ENCODE assay signal across 9 cellular contexts in the genomic region with DNA sequence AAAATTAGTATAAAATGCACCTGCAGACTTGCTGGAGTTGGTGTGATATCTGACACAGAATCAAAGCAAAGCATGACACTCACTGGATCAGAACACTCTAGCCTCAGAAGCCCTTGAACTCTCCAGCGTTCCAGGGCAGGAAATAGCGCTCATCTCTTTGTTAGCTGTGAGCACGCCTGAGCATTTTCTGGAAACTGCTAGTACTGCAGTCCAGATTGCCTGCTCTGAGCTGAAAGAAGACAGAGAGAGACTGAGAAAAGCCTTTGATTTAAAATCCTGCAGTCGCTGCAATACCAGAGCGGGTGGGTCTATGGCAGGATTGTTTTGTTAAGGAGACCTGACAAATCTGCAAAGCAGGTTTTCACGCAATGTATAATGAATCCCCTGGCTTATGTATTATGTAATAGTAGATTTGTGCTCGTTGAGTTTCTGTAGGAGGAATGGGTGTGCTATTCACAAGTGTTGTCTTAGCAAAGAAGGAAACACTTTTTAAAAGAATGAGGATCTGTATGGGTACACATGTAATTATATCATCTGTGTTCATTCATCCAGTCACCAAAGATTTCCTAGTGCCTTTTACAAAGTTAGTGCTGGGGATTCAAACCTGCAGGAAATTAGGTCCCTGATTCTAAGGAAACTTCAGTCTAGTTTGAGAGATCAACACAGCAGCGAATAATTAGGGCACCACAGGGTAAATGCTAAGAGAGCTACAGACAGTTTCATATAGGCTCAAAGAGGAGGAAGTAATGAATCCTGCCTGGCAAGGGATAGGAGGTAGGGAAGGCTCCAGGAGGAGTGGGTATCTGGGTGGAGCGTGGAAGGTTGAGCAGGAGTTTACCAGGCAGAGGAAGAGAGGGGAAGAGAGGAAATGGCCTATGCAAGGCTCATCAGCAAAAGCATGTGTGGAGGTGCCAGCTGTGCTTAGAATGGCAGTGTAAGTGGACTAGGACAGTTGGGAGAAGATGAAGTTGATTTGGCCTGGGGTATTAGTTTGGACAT. TPM values are rescaled to one million over a fixed set of nuclear protein-coding genes. Genes with fewer than 3 reads are reported as not detected.
A peak's percentile ranks its signal among the peaks of the same experiment; 100 is the strongest.
DNase-seq lines count a peak whose midpoint lies in the region; ATAC-seq, FAIRE-seq and TF ChIP-seq lines count a peak whose summit lies in the region.
"Had no signal": no experiment of that assay in that cellular context is flagged by ENCODE, and none has a peak within 500 bp of the region (broad histone marks: within the 10 kb centered on the region; RNA-seq: fewer than 3 reads in every experiment).

No MANE protein-coding gene starts in this region.

- 44 to 50% methylated on average over 9 of the region's 9 CpGs for WGBS in testis, 2 donors
- 63 to 81% (median 76%) methylated on average over 9 of the region's 9 CpGs for WGBS in small intestine, 3 donors

- no peaks in the 10 kb centered on the region for H3K27me3 ChIP-seq in dorsolateral prefrontal cortex
- no peaks in the 10 kb centered on the region for H3K27me3 ChIP-seq in testis
- H3K27me3 ChIP-seq in small intestine (ENCODE audit: control insufficient read depth in 2 of 2, insufficient read depth in 2 of 2, low read length in 2 of 2) = no peaks in the 10 kb centered on the region
- no peaks in the 10 kb centered on the region for H3K27me3 ChIP-seq in gastrocnemius medialis
- H3K27me3 ChIP-seq: body of pancreas had no signal

- H3K4me3 ChIP-seq in dorsolateral prefrontal cortex (no peak overlapping the region), testis (no peak overlapping the region), small intestine (ENCODE audit: low read depth in 1 of 2, low read length in 2 of 2) (no peak overlapping the region), gastrocnemius medialis (no peak overlapping the region)
- H3K4me3 ChIP-seq: body of pancreas had no signal

- H3K9me3 ChIP-seq in testis = no peaks in the 10 kb centered on the region
- no peaks in the 10 kb centered on the region for H3K9me3 ChIP-seq in small intestine (ENCODE audit: control insufficient read depth, low read depth)
- H3K9me3 ChIP-seq in gastrocnemius medialis = no peaks in the 10 kb centered on the region
- H3K9me3 ChIP-seq: body of pancreas had no signal

- H3K4me1 ChIP-seq in testis = peaks cover 7% of the 10 kb centered on the region
- H3K4me1 ChIP-seq in small intestine (ENCODE audit: control insufficient read depth in 2 of 2, insufficient read depth in 1 of 2, low read depth in 1 of 2, low read length in 1 of 2) = no peaks in the 10 kb centered on the region
- no peaks in the 10 kb centered on the region for H3K4me1 ChIP-seq in gastrocnemius medialis
- H3K4me1 ChIP-seq: body of pancreas had no signal

- FAIRE-seq in small intestine (lab: Jason Lieb, UNC) = no peak

- H3K36me3 ChIP-seq in testis (ENCODE audit: low read depth, missing control alignments) (no peaks in the 10 kb centered on the region), small intestine (ENCODE audit: control insufficient read depth in 2 of 2, insufficient read depth in 2 of 2, low read length in 2 of 2) (no peaks in the 10 kb centered on the region), gastrocnemius medialis (no peaks in the 10 kb centered on the region)

- TF ChIP-seq POLR2A in testis (IDR thresholded peaks at IDR 0.05) (no peak), gastrocnemius medialis (IDR thresholded peaks at IDR 0.05) (no peak)

- peak in 10 of 56 donors; percentile 5 to 31 (median 20) for TF ChIP-seq CTCF in dorsolateral prefrontal cortex (IDR thresholded peaks at IDR 0.05 in 54 of 56, conservative IDR thresholded peaks at IDR 0.05 in 2 of 56; ENCODE audit: low read depth in 1 of 56, partially characterized antibody in 56 of 56)
- peak in 1 of 3 experiments; percentile 24 for TF ChIP-seq CTCF in testis (IDR thresholded peaks at IDR 0.05)
- TF ChIP-seq CTCF in gastrocnemius medialis (IDR thresholded peaks at IDR 0.05 in 4 of 5, conservative IDR thresholded peaks at IDR 0.05 in 1 of 5) = no peak

- no peak for ATAC-seq in gastrocnemius medialis
- ATAC-seq: body of pancreas had no signal

- in situ Hi-C loops in gastrocnemius medialis (cut with MboI; ENCODE audit: low sequenced_read_pairs in 4 of 4) = loop anchor here in 1 of 4 donors (25.0 kb wide), 1 partner anchor 186 kb away; the partner anchor contains the start of gene ABTB1

- intact Hi-C loops in dorsolateral prefrontal cortex (cut with DNase I) (no loop called here), testis (cut with DNase I; ENCODE audit: low total_unique reads) (no loop called here), gastrocnemius medialis (cut with DNase I; ENCODE audit: low total_unique reads) (no loop called here)

- DNase-seq in NCI-H2171 treated with DMSO at 0.1 percent for 48 hours (lab: John Stamatoyannopoulos, UW) (peak; percentile 51), NCI-H2171 (lab: John Stamatoyannopoulos, UW) (no peak), dorsolateral prefrontal cortex (peak in 7 of 10 donors; percentile 53 to 82 (median 63)), left kidney (ENCODE audit: low read depth, low spot score) (peak; percentile 57), testis (peak; percentile 83), small intestine (no peak), gastrocnemius medialis (no peak), NCI-H187 treated with DMSO at 0.1 percent for 48 hours (lab: John Stamatoyannopoulos, UW) (no peak)
- DNase-seq: body of pancreas had no signal

- H3K27ac ChIP-seq in dorsolateral prefrontal cortex (peak overlapping the region; percentile 3 to 91 (median 81)), testis (peak overlapping the region; percentile 4 to 64), small intestine (ENCODE audit: low read depth in 1 of 2, low read length in 1 of 2) (no peak overlapping the region), gastrocnemius medialis (no peak overlapping the region)
- H3K27ac ChIP-seq: body of pancreas had no signal

RNA-seq across cellular contexts. Expression of gene MGLL, which starts 26.1 kb away (rescaled TPM):
- 100 to 1,000 TPM in 117 of 120 experiments, 10 to 100 TPM in 3; 73.9 to 334 (median 144) TPM for total RNA-seq in dorsolateral prefrontal cortex
- total RNA-seq in testis = 10 to 100 TPM; 18.3 to 19.2 TPM
- 26.0 TPM for polyA plus RNA-seq in testis (ENCODE audit: insufficient read depth, low read depth, low replicate concordance)
- polyA plus RNA-seq in small intestine = 10 to 100 TPM; 42.4 to 47.2 (median 43.8) TPM
- total RNA-seq in gastrocnemius medialis = 10 to 100 TPM; 26.5 to 50.2 (median 43.8) TPM

Comparison
In these comparisons a context has a peak if more than half of its experiments do, and no peak if none do; other contexts are left out.
1. DNase-seq: peak in NCI-H2171 treated with DMSO at 0.1 percent for 48 hours (single experiment), dorsolateral prefrontal cortex (7 of 10), left kidney (single experiment) and testis (single experiment); none in NCI-H2171 (single experiment), small intestine (single experiment), gastrocnemius medialis (0 of 2) and NCI-H187 treated with DMSO at 0.1 percent for 48 hours (single experiment).
2. H3K27ac ChIP-seq: peak in dorsolateral prefrontal cortex (59 of 59) and testis (2 of 2); none in small intestine (0 of 2) and gastrocnemius medialis (0 of 4).